ENCODE assay signal across 12 cellular contexts in the genomic region with DNA sequence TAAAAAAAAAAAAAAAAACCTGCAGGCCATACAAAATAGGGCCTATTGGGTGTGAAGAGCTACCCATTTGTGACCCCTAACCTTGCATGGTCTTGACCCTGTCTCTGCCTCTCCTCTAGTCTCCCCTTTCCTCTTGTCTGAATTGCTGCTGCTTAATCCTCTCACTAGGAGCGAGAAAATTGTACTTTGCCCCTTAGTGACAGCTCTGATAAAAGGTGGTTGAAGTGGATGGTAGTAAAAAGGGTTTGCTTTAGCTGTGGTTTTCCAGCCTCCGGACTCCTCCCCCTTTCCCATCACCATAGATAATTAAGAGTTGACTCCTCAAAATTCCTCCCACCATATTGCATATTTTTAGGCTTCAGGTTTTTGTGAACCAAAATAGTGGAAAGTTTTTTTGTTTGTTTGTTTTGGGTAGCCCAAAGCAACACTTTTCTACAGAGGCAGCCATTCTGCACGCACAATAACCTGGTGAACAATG. TPM values are rescaled to one million over a fixed set of nuclear protein-coding genes. Genes with fewer than 3 reads are reported as not detected.
DNase-seq lines count a peak whose midpoint lies in the region; ATAC-seq and TF ChIP-seq lines count a peak whose summit lies in the region.
"Had no signal": no experiment of that assay in that cellular context is flagged by ENCODE, and none has a peak within 500 bp of the region (broad histone marks: within the 10 kb centered on the region; RNA-seq: fewer than 3 reads in every experiment).

No MANE protein-coding gene starts in this region.

- no peak for ATAC-seq in central memory CD8-positive, alpha-beta T cell (replicated peaks; ENCODE audit: extremely low read depth, poor library complexity, severe bottlenecking)
- no peak for ATAC-seq in lung (ENCODE audit: insufficient read depth, low FRiP score)
- ATAC-seq: stimulated activated naive CD8-positive, alpha-beta T cell treated with anti-CD3 and anti-CD28 coated beads, Interleukin-15, Interleukin-2, amounts not matched to agents 100 U/mL and 50 U/mL, for 24 hours had no signal

- H2AK5ac ChIP-seq in neuronal stem cell (ENCODE audit: low read depth, low read length): no peak overlapping the region

- H2BK15ac ChIP-seq in neuronal stem cell (ENCODE audit: low read length): no peak overlapping the region

- H3K27ac ChIP-seq in lung (ENCODE audit: low read depth in 1 of 2, low read length in 1 of 2) (peak overlapping the region; percentile 54 to 72), thyroid gland (peak overlapping the region; percentile 16 to 97 (median 67)), neuronal stem cell (replicated peaks; ENCODE audit: low read length) (no peak overlapping the region)

- DNase-seq in LHCN-M2 (ENCODE audit: low read depth): peak; percentile 59
- no peak for DNase-seq in central memory CD8-positive, alpha-beta T cell (ENCODE audit: low spot score in 2 of 2)
- DNase-seq in lung (ENCODE audit: low spot score): no peak
- no peak for DNase-seq in thyroid gland
- DNase-seq in effector CD4-positive, alpha-beta T cell: no peak
- DNase-seq in DMS153 (lab: John Stamatoyannopoulos, UW): no peak
- DNase-seq in neuronal stem cell (ENCODE audit: low spot score): no peak
- no peak for DNase-seq in activated CD4-positive, alpha-beta T cell treated with anti-CD3 and anti-CD28 coated beads for 48 hours
- DNase-seq: activated T-cell treated with anti-CD3 and anti-CD28 coated beads for 4 hours; HCEC 1CT; ovary; stimulated activated naive CD8-positive, alpha-beta T cell treated with anti-CD3 and anti-CD28 coated beads, Interleukin-15, Interleukin-2, amounts not matched to agents 100 U/mL and 50 U/mL, for 24 hours had no signal

- TF ChIP-seq CTCF in lung (IDR thresholded peaks at IDR 0.05; ENCODE audit: control extremely low read depth, extremely low read depth) (no peak), thyroid gland (IDR thresholded peaks at IDR 0.05) (no peak)

- peaks cover 13% of the 10 kb centered on the region for H3K36me3 Mint-ChIP-seq in central memory CD8-positive, alpha-beta T cell (ENCODE audit: insufficient read depth)

- H3K4me1 ChIP-seq in lung (ENCODE audit: control insufficient read depth in 2 of 2, insufficient read depth in 2 of 2, low read length in 2 of 2) (peaks cover 43 to 58% of the 10 kb centered on the region in 2 donors), thyroid gland (peaks cover 55 to 91% of the 10 kb centered on the region in 2 donors), neuronal stem cell (ENCODE audit: control insufficient read depth in 2 of 2, insufficient read depth in 1 of 2, low read depth in 1 of 2, low read length in 2 of 2) (peaks cover 27 to 49% of the 10 kb centered on the region in 2 donors)

- peak overlapping the region; percentile 26 for H3K27ac Mint-ChIP-seq in central memory CD8-positive, alpha-beta T cell (ENCODE audit: low read depth)

- H3K14ac ChIP-seq in neuronal stem cell (ENCODE audit: low read length): no peak overlapping the region

- H3K23ac ChIP-seq in neuronal stem cell (ENCODE audit: low read depth, low read length, poor library complexity): no peak overlapping the region

- H3K4me2 ChIP-seq in neuronal stem cell (ENCODE audit: insufficient read depth, low read length, poor library complexity, severe bottlenecking): no peak overlapping the region

- peak overlapping the region; percentile 75 for H3K4me3 Mint-ChIP-seq in central memory CD8-positive, alpha-beta T cell

- H3K9me3 Mint-ChIP-seq in central memory CD8-positive, alpha-beta T cell: no peaks in the 10 kb centered on the region

- H4K8ac ChIP-seq in neuronal stem cell (ENCODE audit: low read depth, low read length): no peak overlapping the region

- no peak overlapping the region for H2BK12ac ChIP-seq in neuronal stem cell (ENCODE audit: low read length)

- H3K27me3 ChIP-seq in lung (ENCODE audit: control insufficient read depth, insufficient read depth): no peaks in the 10 kb centered on the region
- H3K27me3 ChIP-seq in thyroid gland: no peaks in the 10 kb centered on the region
- H3K27me3 ChIP-seq in neuronal stem cell (ENCODE audit: control insufficient read depth in 3 of 3, insufficient read depth in 3 of 3, low read depth in 1 of 3, low read length in 3 of 3): no peaks in the 10 kb centered on the region
- H3K27me3 ChIP-seq: ovary had no signal

- H3K18ac ChIP-seq in neuronal stem cell (ENCODE audit: low read length): no peak overlapping the region

- 60 to 74% methylated on average over 3 of the region's 3 CpGs for WGBS in lung, 2 donors
- 74 to 79% methylated on average over 3 of the region's 3 CpGs for WGBS in thyroid gland, 2 donors
- no CpG with 5 or more reads among the region's 3 CpGs for WGBS in neuronal stem cell (ENCODE audit: extremely low coverage in 2 of 2, insufficient read length in 2 of 2, insufficient replicate concordance in 1 of 2), 2 donors

- no peak overlapping the region for H4K91ac ChIP-seq in neuronal stem cell (ENCODE audit: low read depth, low read length, poor library complexity)

- H3K9ac ChIP-seq in neuronal stem cell (ENCODE audit: low read depth, low read length, poor library complexity): no peak overlapping the region

- no peaks in the 10 kb centered on the region for H3K27me3 Mint-ChIP-seq in central memory CD8-positive, alpha-beta T cell

- peaks cover 77% of the 10 kb centered on the region for H3K4me1 Mint-ChIP-seq in central memory CD8-positive, alpha-beta T cell

- no peak for TF ChIP-seq POLR2A in thyroid gland (IDR thresholded peaks at IDR 0.05)

- intact Hi-C loops in thyroid gland (cut with DNase I): no loop called here

- H3K36me3 ChIP-seq in lung (ENCODE audit: control insufficient read depth in 2 of 2, insufficient read depth in 2 of 2, low read length in 2 of 2) (peaks cover 0 to 4% of the 10 kb centered on the region in 2 donors), thyroid gland (no peaks in the 10 kb centered on the region), neuronal stem cell (replicated peaks in 1 of 2; ENCODE audit: control insufficient read depth in 2 of 2, insufficient read depth in 2 of 2, low read length in 2 of 2) (peaks cover 0 to 24% of the 10 kb centered on the region in 2 donors)
- H3K36me3 ChIP-seq: ovary had no signal

- H2BK120ac ChIP-seq in neuronal stem cell (ENCODE audit: low read depth, low read length): no peak overlapping the region

- H3K4me3 ChIP-seq in lung (no peak overlapping the region), thyroid gland (replicated peaks in 1 of 3) (no peak overlapping the region), neuronal stem cell (ENCODE audit: low read length in 2 of 2) (no peak overlapping the region)
- H3K4me3 ChIP-seq: ovary had no signal

- peaks cover 6% of the 10 kb centered on the region for H3K79me1 ChIP-seq in neuronal stem cell (ENCODE audit: low read depth, low read length)

- no peak overlapping the region for H3K4ac ChIP-seq in neuronal stem cell (ENCODE audit: low read length)

- H2AFZ ChIP-seq in neuronal stem cell (ENCODE audit: low read length): no peak overlapping the region

- H3K9me3 ChIP-seq in lung (ENCODE audit: control insufficient read depth in 2 of 2, insufficient read depth in 1 of 2, low read length in 1 of 2): no peaks in the 10 kb centered on the region
- H3K9me3 ChIP-seq in thyroid gland: no peaks in the 10 kb centered on the region
- H3K9me3 ChIP-seq in neuronal stem cell (replicated peaks in 1 of 2; ENCODE audit: control insufficient read depth in 2 of 2, insufficient read depth in 1 of 2, low read depth in 1 of 2, low read length in 2 of 2): no peaks in the 10 kb centered on the region
- H3K9me3 ChIP-seq: ovary had no signal

- no peak overlapping the region for H2BK5ac ChIP-seq in neuronal stem cell (ENCODE audit: low read length)

RNA-seq across cellular contexts. Expression of a gene that starts 23.5 kb away (rescaled TPM):
- total RNA-seq in LHCN-M2 (2014; rRNA removed) (451 and 519 TPM in 2 replicates), lung (100 to 1,000 TPM; 339 to 552 TPM), thyroid gland (100 to 1,000 TPM; 191 to 479 (median 365) TPM)
- polyA plus RNA-seq in LHCN-M2 (2012): 1,228 TPM
- 100 to 1,000 TPM; 229 to 394 TPM for polyA plus RNA-seq in lung
- 205 TPM for polyA plus RNA-seq in neuronal stem cell (2013, experiment 1 of 2)
- 200 TPM for polyA plus RNA-seq in neuronal stem cell (2013, experiment 2 of 2)

RNA-seq across cellular contexts. Expression of a gene that starts 52.0 kb away (rescaled TPM):
- total RNA-seq in LHCN-M2 (2014; rRNA removed): 279 and 320 TPM in 2 replicates
- 371 TPM for polyA plus RNA-seq in LHCN-M2 (2012)
- total RNA-seq in lung: 100 to 1,000 TPM; 142 to 243 TPM
- 100 to 1,000 TPM; 266 to 344 TPM for polyA plus RNA-seq in lung
- total RNA-seq in thyroid gland: 100 to 1,000 TPM; 205 to 504 (median 440) TPM
- 218 TPM for polyA plus RNA-seq in neuronal stem cell (2013, experiment 1 of 2)
- polyA plus RNA-seq in neuronal stem cell (2013, experiment 2 of 2): 210 TPM

RNA-seq across cellular contexts. Expression of a gene that starts 53.2 kb away (rescaled TPM):
- 0.19 and 2.0 TPM in 2 replicates for total RNA-seq in LHCN-M2 (2014; rRNA removed)
- polyA plus RNA-seq in LHCN-M2 (2012): 0.09 TPM
- 1 to 10 TPM; 4.0 to 9.8 TPM for total RNA-seq in lung
- polyA plus RNA-seq in lung: 10 to 100 TPM in 1 of 2 donors, 1 to 10 TPM in 1; 7.0 to 13.1 TPM
- total RNA-seq in thyroid gland: 1 to 10 TPM in 3 of 4 donors, under 1 TPM in 1; 0.83 to 9.7 (median 2.2) TPM
- polyA plus RNA-seq in neuronal stem cell (2013, experiment 1 of 2): 3.0 TPM
- 3.5 TPM for polyA plus RNA-seq in neuronal stem cell (2013, experiment 2 of 2)
